In the genomic region with DNA sequence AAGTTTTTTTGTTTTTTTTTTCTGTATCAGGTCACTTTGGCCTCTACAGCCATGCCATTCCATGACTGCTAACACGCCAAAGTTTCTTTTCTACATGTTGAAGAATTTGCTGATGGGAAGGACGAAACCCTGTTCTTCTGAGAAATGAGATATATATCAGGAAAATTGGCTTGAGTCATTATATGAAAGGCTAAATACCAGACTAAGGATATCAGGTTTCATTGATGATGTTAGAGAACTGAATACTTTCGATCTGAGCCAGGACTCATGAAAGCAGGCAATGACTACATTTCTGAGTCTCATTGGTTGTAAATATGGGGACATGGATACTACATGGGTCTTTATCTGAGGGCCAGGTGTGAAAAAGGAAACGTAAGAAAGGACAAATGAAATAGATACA, we compare ENCODE assay signal across 18 cellular contexts.
A peak's percentile ranks its signal among the peaks of the same experiment; 100 is the strongest.
DNase-seq lines count a peak whose midpoint lies in the region; ATAC-seq, FAIRE-seq and TF ChIP-seq lines count a peak whose summit lies in the region.
"Had no signal": no experiment of that assay in that cellular context is flagged by ENCODE, and none has a peak within 500 bp of the region (broad histone marks: within the 10 kb centered on the region; RNA-seq: fewer than 3 reads in every experiment).

No MANE protein-coding gene starts in this region.

- H3K27me3 ChIP-seq in bronchial epithelial cell (ENCODE audit: control insufficient read depth, insufficient read depth, low read length) = no peaks in the 10 kb centered on the region
- no peaks in the 10 kb centered on the region for H3K27me3 ChIP-seq in parathyroid adenoma (ENCODE audit: control insufficient read depth, insufficient read depth, low read length)
- H3K27me3 ChIP-seq in right atrium auricular region = no peaks in the 10 kb centered on the region
- H3K27me3 ChIP-seq: left lung, tibial nerve had no signal

- H3K4me2 ChIP-seq in parathyroid adenoma (ENCODE audit: low read length) = peak overlapping the region; percentile 9

- DNase-seq in M059J (ENCODE audit: low read depth) (peak; percentile 56), bronchial epithelial cell (ENCODE audit: low read depth) (peak; percentile 75), right atrium auricular region (ENCODE audit: low spot score) (no peak), midbrain (lab: John Stamatoyannopoulos, UW) (no peak), 8988T (no peak)
- DNase-seq: activated naive CD8-positive, alpha-beta T cell treated with anti-CD3 and anti-CD28 coated beads for 36 hours; caudate nucleus; CD4-positive, CD25-positive, alpha-beta regulatory T cell; DMS79; effector CD4-positive, alpha-beta T cell; left lung; NCI-H1417 treated with DMSO at 0.1 percent for 48 hours; NCI-H446 treated with DMSO at 0.1 percent for 48 hours had no signal

- H3K27ac ChIP-seq in parathyroid adenoma (no peak overlapping the region), right atrium auricular region (peak overlapping the region in 1 of 2 donors; percentile 27)
- H3K27ac ChIP-seq: left lung, tibial nerve had no signal

- no peaks in the 10 kb centered on the region for H3K9me3 ChIP-seq in parathyroid adenoma (ENCODE audit: control insufficient read depth, low read length)
- H3K9me3 ChIP-seq in right atrium auricular region = peaks cover 0 to 7% of the 10 kb centered on the region in 2 donors

- H3K9ac ChIP-seq in parathyroid adenoma = no peak overlapping the region

- TF ChIP-seq CTCF in bronchial epithelial cell (IDR thresholded peaks at IDR 0.05; ENCODE audit: insufficient read depth, low read length, severe bottlenecking) (no peak), parathyroid adenoma (IDR thresholded peaks at IDR 0.05) (no peak), right atrium auricular region (IDR thresholded peaks at IDR 0.05) (no peak)

- H2AFZ ChIP-seq in parathyroid adenoma = no peak overlapping the region

- H3K4me1 ChIP-seq in parathyroid adenoma (no peaks in the 10 kb centered on the region), right atrium auricular region (peaks cover 0 to 14% of the 10 kb centered on the region in 2 donors)
- H3K4me1 ChIP-seq: left lung, tibial nerve had no signal

- no peak for FAIRE-seq in bronchial epithelial cell (lab: Jason Lieb, UNC)
- FAIRE-seq: frontal cortex, TTC549 had no signal

- peak; percentile 53 for ATAC-seq in GM18867 (IDR thresholded peaks at IDR 0.05; ENCODE audit: unreplicated experiment)

- H3K36me3 ChIP-seq in bronchial epithelial cell (ENCODE audit: control insufficient read depth, insufficient read depth, low read length) (no peaks in the 10 kb centered on the region), parathyroid adenoma (ENCODE audit: control insufficient read depth, insufficient read depth, low read length) (no peaks in the 10 kb centered on the region), right atrium auricular region (no peaks in the 10 kb centered on the region)
- H3K36me3 ChIP-seq: left lung, tibial nerve had no signal

- H3K4me3 ChIP-seq in bronchial epithelial cell (ENCODE audit: low read depth, low read length) (no peak overlapping the region), parathyroid adenoma (ENCODE audit: low read depth, low read length) (no peak overlapping the region), right atrium auricular region (no peak overlapping the region)
- H3K4me3 ChIP-seq: left lung, tibial nerve had no signal

- H3K79me2 ChIP-seq in parathyroid adenoma = no peaks in the 10 kb centered on the region

Comparison
In these comparisons a context has a peak if more than half of its experiments do, and no peak if none do; other contexts are left out.
1. DNase-seq: peak in M059J (single experiment) and bronchial epithelial cell (single experiment); none in right atrium auricular region (single experiment), midbrain (single experiment) and 8988T (single experiment).